Comparison of ENCODE assay signal across 10 cellular contexts in genomic region chr11:91407842-91408241, GRCh38.
"Had no signal": no experiment of that assay in that cellular context is flagged by ENCODE, and none has a peak within 500 bp of the region (broad histone marks: within the 10 kb centered on the region; RNA-seq: fewer than 3 reads in every experiment).

No MANE protein-coding gene starts in this region.

- H3K4me3 ChIP-seq: GM23248, HAP-1 had no signal

- H3K27ac Mint-ChIP-seq: HFFc6 had no signal

- H3K4me3 Mint-ChIP-seq: HFFc6 had no signal

- ATAC-seq: HCT116 had no signal

- H2AFZ ChIP-seq: GM23248 had no signal

- H3K36me3 ChIP-seq: HAP-1 had no signal

- H3K9ac ChIP-seq: GM23248, KMS-11 had no signal

- H3K4me2 ChIP-seq: KMS-11 had no signal

- H3K27ac ChIP-seq: GM23248, KMS-11 had no signal

- H3K9me3 ChIP-seq: HAP-1 had no signal

- H3K4me1 ChIP-seq: HAP-1 had no signal

- FAIRE-seq: HTR-8/SVneo had no signal

- DNase-seq: GM23248, GOT3, H7, HFFc6, Karpas-422, KBM-7 had no signal
